ENCODE assay signal across 1 cellular context in genomic region chr2:85354286-85355072, GRCh38.
TF ChIP-seq lines count a peak whose summit lies in the region.

Gene ELMOD3 (plus strand): TSS chr2:85354769. CDS start chr2:85357199, 2,430 bp downstream.
Gene RETSAT (minus strand): TSS chr2:85354528. CDS start chr2:85354507, 21 bp downstream.

TF ChIP-seq in HepG2, 621 proteins besides CTCF, POLR2A, EP300 and RAD21 (continued from another document and continues in another):
- TF ChIP-seq RERE (CRISPR knock-in tag; IDR thresholded peaks at IDR 0.05; ENCODE audit: low read depth) (0 out of 2 replicates have a peak, but pooled peaks have one; percentile 60), ATF2 (CRISPR knock-in tag; IDR thresholded peaks at IDR 0.05) (peak; percentile 36; the same call in 1 of the 2 replicates), HMGXB3 (CRISPR knock-in tag; IDR thresholded peaks at IDR 0.05; ENCODE audit: borderline replicate concordance) (no peak; the same call in 1 of the 2 replicates), SNAI1 (CRISPR knock-in tag; IDR thresholded peaks at IDR 0.05; ENCODE audit: borderline replicate concordance) (peak; percentile 70; the same call in 1 of the 2 replicates), MTA3 (CRISPR knock-in tag; IDR thresholded peaks at IDR 0.05) (no peak), ZSCAN12 (CRISPR knock-in tag; IDR thresholded peaks at IDR 0.05) (peak; percentile 86; the same call in 1 of the 2 replicates), ZNF124 (CRISPR knock-in tag; IDR thresholded peaks at IDR 0.05) (peak; percentile 94), ZNF3 (CRISPR knock-in tag; IDR thresholded peaks at IDR 0.05) (no peak), MTF1 (CRISPR knock-in tag; IDR thresholded peaks at IDR 0.05) (0 out of 2 replicates have a peak, but pooled peaks have one; percentile 81), BCLAF1 (IDR thresholded peaks at IDR 0.05) (no peak), ZXDC (CRISPR knock-in tag; IDR thresholded peaks at IDR 0.05) (peak; percentile 89; the same call in 1 of the 2 replicates), CCDC6 (CRISPR knock-in tag; IDR thresholded peaks at IDR 0.05) (no peak), SIX4 (CRISPR knock-in tag; IDR thresholded peaks at IDR 0.05) (peak; percentile 69), NR2C2 (CRISPR knock-in tag; IDR thresholded peaks at IDR 0.05; ENCODE audit: borderline replicate concordance) (peak; percentile 86), AKAP8 (CRISPR knock-in tag; IDR thresholded peaks at IDR 0.05) (no peak), ZNF556 (CRISPR knock-in tag; IDR thresholded peaks at IDR 0.05; ENCODE audit: borderline replicate concordance) (peak; percentile 98), TARDBP (CRISPR knock-in tag; IDR thresholded peaks at IDR 0.05) (peak; percentile 83), NONO (IDR thresholded peaks at IDR 0.05) (no peak), NONO (CRISPR knock-in tag; conservative IDR thresholded peaks at IDR 0.05) (peak; percentile 90), ZBTB2 (CRISPR knock-in tag; IDR thresholded peaks at IDR 0.05; ENCODE audit: low read depth) (peak; percentile 24; the same call in 1 of the 2 replicates), RFXAP (CRISPR knock-in tag; IDR thresholded peaks at IDR 0.05; ENCODE audit: borderline replicate concordance) (peak; percentile 89), SOX6 (IDR thresholded peaks at IDR 0.05) (no peak), SOX6 (CRISPR knock-in tag; IDR thresholded peaks at IDR 0.05) (peak; percentile 84), BHLHE40 (IDR thresholded peaks at IDR 0.05; ENCODE audit: low read length) (no peak; the same call in 1 of the 2 replicates), NR3C1 (CRISPR knock-in tag; IDR thresholded peaks at IDR 0.05) (no peak), CREBL2 (CRISPR knock-in tag; IDR thresholded peaks at IDR 0.05; ENCODE audit: borderline replicate concordance) (no peak), SMAD1 (CRISPR knock-in tag; IDR thresholded peaks at IDR 0.05; ENCODE audit: borderline replicate concordance, low read depth) (0 out of 2 replicates have a peak, but pooled peaks have one; percentile 41), SSRP1 (CRISPR knock-in tag; IDR thresholded peaks at IDR 0.05) (no peak), MEF2D (CRISPR knock-in tag; IDR thresholded peaks at IDR 0.05) (peak; percentile 89), ZNF770 (CRISPR knock-in tag; IDR thresholded peaks at IDR 0.05) (peak; percentile 95), ZFX (CRISPR knock-in tag; IDR thresholded peaks at IDR 0.05; ENCODE audit: low read depth) (peak; percentile 99), ZEB1 (IDR thresholded peaks at IDR 0.05; ENCODE audit: insufficient replicate concordance, low read depth) (no peak), CREB1 (IDR thresholded peaks at IDR 0.05) (0 out of 2 replicates have a peak, but pooled peaks have one; percentile 37), CREB1 (CRISPR knock-in tag; IDR thresholded peaks at IDR 0.05) (peak; percentile 80), ZNF143 (CRISPR knock-in tag; IDR thresholded peaks at IDR 0.05) (peak; percentile 99), ZNF10 (CRISPR knock-in tag; IDR thresholded peaks at IDR 0.05; ENCODE audit: borderline replicate concordance, low read depth) (no peak), TCF7 (IDR thresholded peaks at IDR 0.05; ENCODE audit: low read depth) (no peak), DDIT3 (CRISPR knock-in tag; IDR thresholded peaks at IDR 0.05) (no peak; the same call in 1 of the 2 replicates), ZNF30 (CRISPR knock-in tag; IDR thresholded peaks at IDR 0.05) (0 out of 2 replicates have a peak, but pooled peaks have one; percentile 20), SRSF1 (optimal IDR thresholded peaks at IDR 0.05; ENCODE audit: low read depth, low read length) (no peak), ZNF205 (CRISPR knock-in tag; IDR thresholded peaks at IDR 0.05) (no peak; the same call in 1 of the 2 replicates), RFX3 (CRISPR knock-in tag; IDR thresholded peaks at IDR 0.05) (no peak; the same call in 1 of the 2 replicates)
